39 cellular contexts compared by ENCODE assay signal in the genomic region with DNA sequence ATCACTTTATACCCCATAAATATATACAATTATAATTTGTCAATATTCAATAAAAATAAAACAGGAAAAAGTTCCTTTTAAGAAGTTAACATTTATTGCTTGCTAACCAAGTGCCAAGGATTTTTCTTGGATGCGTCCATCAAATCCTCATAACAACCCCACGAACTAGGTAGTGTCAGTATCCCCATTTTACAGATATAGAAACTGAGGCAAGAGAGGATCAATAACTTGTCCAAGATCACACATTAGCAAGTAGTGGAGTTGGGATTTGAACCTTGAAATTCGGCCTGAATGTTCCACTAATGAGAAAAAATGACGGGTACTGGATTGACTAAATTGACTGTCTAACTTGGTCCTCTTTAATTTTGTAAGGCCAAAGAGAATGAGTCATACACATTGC.
"Had no signal": no experiment of that assay in that cellular context is flagged by ENCODE, and none has a peak within 500 bp of the region (broad histone marks: within the 10 kb centered on the region; RNA-seq: fewer than 3 reads in every experiment).

No MANE protein-coding gene starts in this region.

- H3K27me3 ChIP-seq: adrenal gland, ascending aorta, body of pancreas, brain microvascular endothelial cell, breast epithelium had no signal

- FAIRE-seq: astrocyte, bronchial epithelial cell had no signal

- H3K36me3 Mint-ChIP-seq: activated naive CD4-positive, alpha-beta T cell treated with anti-CD3 and anti-CD28 coated beads, Interleukin-2, amount 10 ng/mL, durations not matched to agents 7 days and 5 days; activated naive CD4-positive, alpha-beta T cell treated with anti-CD3 and anti-CD28 coated beads, Interleukin-2, amount 50 U/mL, for 72 hours; activated naive CD8-positive, alpha-beta T cell; activated naive CD8-positive, alpha-beta T cell treated with anti-CD3 and anti-CD28 coated beads for 36 hours; activated naive CD8-positive, alpha-beta T cell treated with anti-CD3 and anti-CD28 coated beads, Interleukin-2, amount 10 ng/mL, durations not matched to agents 7 days and 5 days; brain had no signal

- H3K27ac Mint-ChIP-seq: activated naive CD4-positive, alpha-beta T cell treated with anti-CD3 and anti-CD28 coated beads for 36 hours; activated naive CD4-positive, alpha-beta T cell treated with anti-CD3 and anti-CD28 coated beads, Interleukin-2, amount 10 ng/mL, durations not matched to agents 7 days and 5 days; activated naive CD4-positive, alpha-beta T cell treated with anti-CD3 and anti-CD28 coated beads, Interleukin-2, amount 50 U/mL, for 24 hours; activated naive CD4-positive, alpha-beta T cell treated with anti-CD3 and anti-CD28 coated beads, Interleukin-2, amount 50 U/mL, for 72 hours; activated naive CD8-positive, alpha-beta T cell; activated naive CD8-positive, alpha-beta T cell treated with anti-CD3 and anti-CD28 coated beads for 36 hours; activated naive CD8-positive, alpha-beta T cell treated with anti-CD3 and anti-CD28 coated beads, Interleukin-2, amount 10 ng/mL, durations not matched to agents 7 days and 5 days; activated naive CD8-positive, alpha-beta T cell treated with anti-CD3 and anti-CD28 coated beads, Interleukin-2, amount 50 U/mL, for 24 hours; activated T-cell treated with anti-CD3 and anti-CD28 coated beads, Interleukin-2, amount 50 U/mL, for 24 hours; activated T-cell treated with anti-CD3 and anti-CD28 coated beads, Interleukin-2, amount 50 U/mL, for 72 hours; activated T-helper 1 cell treated with anti-CD3 and anti-CD28 coated beads, Interleukin-12 subunit alpha, Interleukin-12 subunit beta, Interleukin-2, Interleukin-4 antibody, amounts not matched to agents 30 ng/mL and 10 ng/mL and 1 ng/mL, durations not matched to agents 14 hours and 24 hours and 36 hours; activated T-helper 17 cell treated with anti-CD3 and anti-CD28 coated beads, Interleukin-2, amount 50 U/mL, for 72 hours; activated T-helper 2 cell treated with anti-CD3 and anti-CD28 coated beads, Interferon-gamma antibody, Interleukin-2, Interleukin-4, amounts not matched to agents 10 μg/mL and 5 μg/mL and 100 μg/mL, durations not matched to agents 14 hours and 24 hours and 36 hours; brain had no signal

- H3K27me3 Mint-ChIP-seq: activated naive CD8-positive, alpha-beta T cell treated with anti-CD3 and anti-CD28 coated beads, Interleukin-2, amount 10 ng/mL, durations not matched to agents 7 days and 5 days; activated naive CD8-positive, alpha-beta T cell treated with anti-CD3 and anti-CD28 coated beads, Interleukin-2, amount 50 U/mL, for 24 hours; activated T-cell treated with anti-CD3 and anti-CD28 coated beads, Interleukin-2, amount 50 U/mL, for 24 hours; central memory CD8-positive, alpha-beta T cell had no signal

- DNase-seq: activated effector memory CD4-positive, alpha-beta T cell treated with anti-CD3 and anti-CD28 coated beads, Interleukin-2, amount 50 U/mL, for 16 hours; activated effector memory CD4-positive, alpha-beta T cell treated with Interleukin-2 at 50 U/mL for 16 hours; activated gamma-delta T cell; activated gamma-delta T cell treated with Interleukin-2 at 50 U/mL for 16 hours; activated naive CD4-positive, alpha-beta T cell; activated naive CD4-positive, alpha-beta T cell treated with anti-CD3 and anti-CD28 coated beads for 36 hours; activated naive CD4-positive, alpha-beta T cell treated with anti-CD3 and anti-CD28 coated beads, Interleukin-2, amount 10 ng/mL, durations not matched to agents 7 days and 5 days; activated naive CD4-positive, alpha-beta T cell treated with anti-CD3 and anti-CD28 coated beads, Interleukin-2, amount 50 U/mL, for 16 hours; activated naive CD4-positive, alpha-beta T cell treated with Interleukin-2 at 50 U/mL for 16 hours; activated naive CD8-positive, alpha-beta T cell treated with anti-CD3 and anti-CD28 coated beads for 36 hours; activated naive CD8-positive, alpha-beta T cell treated with anti-CD3 and anti-CD28 coated beads, Interleukin-2, amount 10 ng/mL, durations not matched to agents 7 days and 5 days; activated naive CD8-positive, alpha-beta T cell treated with anti-CD3 and anti-CD28 coated beads, Interleukin-2, amount 50 U/mL, for 24 hours; activated T-cell treated with anti-CD3 and anti-CD28 coated beads, Interleukin-2, amount 50 U/mL, for 24 hours; activated T-cell treated with anti-CD3 and anti-CD28 coated beads, Interleukin-2, amount 50 U/mL, for 4 hours; activated T-cell treated with anti-CD3 and anti-CD28 coated beads, Interleukin-2, amount 50 U/mL, for 48 hours; activated T-cell treated with anti-CD3 and anti-CD28 coated beads, Interleukin-2, amount 50 U/mL, for 72 hours; adrenal gland; amniotic stem cell; amygdala; anterior cingulate cortex; aorta; body of pancreas; brain microvascular endothelial cell; caudate nucleus; central memory CD4-positive, alpha-beta T cell; cerebellar nuclear complex had no signal

- H3K36me3 ChIP-seq: adrenal gland, ascending aorta, brain microvascular endothelial cell, breast epithelium, cardiac muscle cell had no signal

- H3K4me3 Mint-ChIP-seq: activated naive CD4-positive, alpha-beta T cell treated with anti-CD3 and anti-CD28 coated beads for 36 hours; activated naive CD4-positive, alpha-beta T cell treated with anti-CD3 and anti-CD28 coated beads, Interleukin-2, amount 10 ng/mL, durations not matched to agents 7 days and 5 days; activated naive CD4-positive, alpha-beta T cell treated with anti-CD3 and anti-CD28 coated beads, Interleukin-2, amount 50 U/mL, for 24 hours; activated naive CD8-positive, alpha-beta T cell; activated naive CD8-positive, alpha-beta T cell treated with anti-CD3 and anti-CD28 coated beads for 36 hours; activated naive CD8-positive, alpha-beta T cell treated with anti-CD3 and anti-CD28 coated beads, Interleukin-2, amount 10 ng/mL, durations not matched to agents 7 days and 5 days; activated naive CD8-positive, alpha-beta T cell treated with anti-CD3 and anti-CD28 coated beads, Interleukin-2, amount 50 U/mL, for 24 hours; activated T-cell treated with anti-CD3 and anti-CD28 coated beads, Interleukin-2, amount 50 U/mL, for 24 hours; activated T-cell treated with anti-CD3 and anti-CD28 coated beads, Interleukin-2, amount 50 U/mL, for 4 hours; activated T-cell treated with anti-CD3 and anti-CD28 coated beads, Interleukin-2, amount 50 U/mL, for 72 hours; activated T-helper 1 cell treated with anti-CD3 and anti-CD28 coated beads, Interleukin-12 subunit alpha, Interleukin-12 subunit beta, Interleukin-2, Interleukin-4 antibody, amounts not matched to agents 30 ng/mL and 10 ng/mL and 1 ng/mL, durations not matched to agents 14 hours and 24 hours and 36 hours; activated T-helper 17 cell treated with anti-CD3 and anti-CD28 coated beads, Interleukin-2, amount 50 U/mL, for 72 hours; brain; central memory CD8-positive, alpha-beta T cell had no signal

- H3K27ac ChIP-seq: adrenal gland, ascending aorta, body of pancreas, brain microvascular endothelial cell, breast epithelium, cardiac muscle cell had no signal

- ATAC-seq: activated naive CD4-positive, alpha-beta T cell treated with anti-CD3 and anti-CD28 coated beads, Interleukin-2, amount 50 U/mL, for 72 hours; activated naive CD8-positive, alpha-beta T cell treated with anti-CD3 and anti-CD28 coated beads, Interleukin-2, amount 50 U/mL, for 24 hours; activated T-cell treated with anti-CD3 and anti-CD28 coated beads, Interleukin-2, amount 50 U/mL, for 4 hours; activated T-cell treated with anti-CD3 and anti-CD28 coated beads, Interleukin-2, amount 50 U/mL, for 72 hours; activated T-helper 17 cell treated with anti-CD3 and anti-CD28 coated beads, Interleukin-2, amount 50 U/mL, for 72 hours; body of pancreas had no signal

- H3K9me3 ChIP-seq: adrenal gland, ascending aorta, body of pancreas, breast epithelium had no signal

- H3K4me1 ChIP-seq: adrenal gland, ascending aorta, body of pancreas, breast epithelium had no signal

- H3K4me3 ChIP-seq: adrenal gland, ascending aorta, body of pancreas, breast epithelium, cardiac muscle cell had no signal

- H3K4me1 Mint-ChIP-seq: activated naive CD8-positive, alpha-beta T cell treated with anti-CD3 and anti-CD28 coated beads, Interleukin-2, amount 10 ng/mL, durations not matched to agents 7 days and 5 days; activated T-helper 17 cell treated with anti-CD3 and anti-CD28 coated beads, Interleukin-2, amount 50 U/mL, for 72 hours; central memory CD8-positive, alpha-beta T cell had no signal

- H3K9me3 Mint-ChIP-seq: activated naive CD4-positive, alpha-beta T cell treated with anti-CD3 and anti-CD28 coated beads for 36 hours; activated naive CD4-positive, alpha-beta T cell treated with anti-CD3 and anti-CD28 coated beads, Interleukin-2, amount 10 ng/mL, durations not matched to agents 7 days and 5 days; activated naive CD4-positive, alpha-beta T cell treated with anti-CD3 and anti-CD28 coated beads, Interleukin-2, amount 50 U/mL, for 24 hours; activated naive CD8-positive, alpha-beta T cell treated with anti-CD3 and anti-CD28 coated beads for 36 hours; activated naive CD8-positive, alpha-beta T cell treated with anti-CD3 and anti-CD28 coated beads, Interleukin-2, amount 10 ng/mL, durations not matched to agents 7 days and 5 days; activated naive CD8-positive, alpha-beta T cell treated with anti-CD3 and anti-CD28 coated beads, Interleukin-2, amount 50 U/mL, for 24 hours; activated T-cell treated with anti-CD3 and anti-CD28 coated beads, Interleukin-2, amount 50 U/mL, for 24 hours; activated T-cell treated with anti-CD3 and anti-CD28 coated beads, Interleukin-2, amount 50 U/mL, for 4 hours; activated T-cell treated with anti-CD3 and anti-CD28 coated beads, Interleukin-2, amount 50 U/mL, for 72 hours; activated T-helper 1 cell treated with anti-CD3 and anti-CD28 coated beads, Interleukin-12 subunit alpha, Interleukin-12 subunit beta, Interleukin-2, Interleukin-4 antibody, amounts not matched to agents 30 ng/mL and 10 ng/mL and 1 ng/mL, durations not matched to agents 14 hours and 24 hours and 36 hours; activated T-helper 17 cell treated with anti-CD3 and anti-CD28 coated beads, Interleukin-2, amount 50 U/mL, for 72 hours; activated T-helper 2 cell treated with anti-CD3 and anti-CD28 coated beads, Interferon-gamma antibody, Interleukin-2, Interleukin-4, amounts not matched to agents 10 μg/mL and 5 μg/mL and 100 μg/mL, durations not matched to agents 14 hours and 24 hours and 36 hours; brain; central memory CD8-positive, alpha-beta T cell had no signal
